ENCODE assay signal across 1 cellular context in genomic region chr1:185439727-185440415, GRCh38.
A peak's percentile ranks its signal among the peaks of the same experiment; 100 is the strongest.
TF ChIP-seq lines count a peak whose summit lies in the region.

No MANE protein-coding gene starts in this region.

TF ChIP-seq in K562, 482 proteins besides CTCF, POLR2A, EP300 and RAD21 (continued from another document and continues in another):
- TF ChIP-seq MGA (IDR thresholded peaks at IDR 0.05) (no peak), GABPA (tag; conservative IDR thresholded peaks at IDR 0.05; ENCODE audit: low read depth) (peak; percentile 34; the same call in 1 of the 2 replicates), NR2C2 (CRISPR knock-in tag; IDR thresholded peaks at IDR 0.05) (no peak), NR2C2 (tag; IDR thresholded peaks at IDR 0.05) (peak; percentile 52; the same call in 1 of the 2 replicates), ESRRA (IDR thresholded peaks at IDR 0.05; ENCODE audit: borderline replicate concordance, low read depth) (no peak), ZFP1 (CRISPR knock-in tag; IDR thresholded peaks at IDR 0.05) (no peak), ZNF75A (CRISPR knock-in tag; IDR thresholded peaks at IDR 0.05) (no peak), CREB1 (IDR thresholded peaks at IDR 0.05) (no peak), CREB1 (CRISPR knock-in tag; IDR thresholded peaks at IDR 0.05) (no peak), FOXK2 (conservative IDR thresholded peaks at IDR 0.05 in 1 of 2, IDR thresholded peaks at IDR 0.05 in 1 of 2; ENCODE audit: low read depth in 2 of 2) (no peak), E2F1 (CRISPR knock-in tag; IDR thresholded peaks at IDR 0.05) (no peak), TAF1 (IDR thresholded peaks at IDR 0.05; ENCODE audit: control insufficient read depth, extremely low read depth, insufficient read depth, low read length, severe bottlenecking) (no peak), MYC (IDR thresholded peaks at IDR 0.05; ENCODE audit: low read depth, low read length) (0 out of 2 replicates have a peak, but pooled peaks have one; percentile 36), MYC (CRISPR knock-in tag; IDR thresholded peaks at IDR 0.05; ENCODE audit: borderline replicate concordance, low read depth) (no peak), ZNF124 (CRISPR knock-in tag; IDR thresholded peaks at IDR 0.05) (no peak), MEIS2 (IDR thresholded peaks at IDR 0.05; ENCODE audit: partially characterized antibody) (peak; percentile 91), LARP7 (IDR thresholded peaks at IDR 0.05) (no peak), ZNF655 (CRISPR knock-in tag; IDR thresholded peaks at IDR 0.05) (no peak), CBX5 (IDR thresholded peaks at IDR 0.05; ENCODE audit: borderline replicate concordance, low read depth) (no peak), RBM34 (IDR thresholded peaks at IDR 0.05; ENCODE audit: borderline replicate concordance, insufficient read depth, low read length) (no peak), CEBPG (CRISPR knock-in tag; IDR thresholded peaks at IDR 0.05) (no peak), CEBPG (tag; conservative IDR thresholded peaks at IDR 0.05 in 1 of 2, IDR thresholded peaks at IDR 0.05 in 1 of 2) (peak; percentile 11 to 59; a peak in 3 of 4 replicates), MTA3 (IDR thresholded peaks at IDR 0.05; ENCODE audit: borderline replicate concordance) (no peak), JUND (IDR thresholded peaks at IDR 0.05; ENCODE audit: borderline replicate concordance, low read depth, low read length) (peak; percentile 75), JUND (tag; IDR thresholded peaks at IDR 0.05; ENCODE audit: borderline replicate concordance, low read depth, low read length) (peak; percentile 74), SIN3B (IDR thresholded peaks at IDR 0.05; ENCODE audit: low read depth) (no peak)
- TF ChIP-seq, protein P1, sequence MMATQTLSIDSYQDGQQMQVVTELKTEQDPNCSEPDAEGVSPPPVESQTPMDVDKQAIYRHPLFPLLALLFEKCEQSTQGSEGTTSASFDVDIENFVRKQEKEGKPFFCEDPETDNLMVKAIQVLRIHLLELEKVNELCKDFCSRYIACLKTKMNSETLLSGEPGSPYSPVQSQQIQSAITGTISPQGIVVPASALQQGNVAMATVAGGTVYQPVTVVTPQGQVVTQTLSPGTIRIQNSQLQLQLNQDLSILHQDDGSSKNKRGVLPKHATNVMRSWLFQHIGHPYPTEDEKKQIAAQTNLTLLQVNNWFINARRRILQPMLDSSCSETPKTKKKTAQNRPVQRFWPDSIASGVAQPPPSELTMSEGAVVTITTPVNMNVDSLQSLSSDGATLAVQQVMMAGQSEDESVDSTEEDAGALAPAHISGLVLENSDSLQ (IDR thresholded peaks at IDR 0.05): peak; percentile 72
- TF ChIP-seq, protein P2, sequence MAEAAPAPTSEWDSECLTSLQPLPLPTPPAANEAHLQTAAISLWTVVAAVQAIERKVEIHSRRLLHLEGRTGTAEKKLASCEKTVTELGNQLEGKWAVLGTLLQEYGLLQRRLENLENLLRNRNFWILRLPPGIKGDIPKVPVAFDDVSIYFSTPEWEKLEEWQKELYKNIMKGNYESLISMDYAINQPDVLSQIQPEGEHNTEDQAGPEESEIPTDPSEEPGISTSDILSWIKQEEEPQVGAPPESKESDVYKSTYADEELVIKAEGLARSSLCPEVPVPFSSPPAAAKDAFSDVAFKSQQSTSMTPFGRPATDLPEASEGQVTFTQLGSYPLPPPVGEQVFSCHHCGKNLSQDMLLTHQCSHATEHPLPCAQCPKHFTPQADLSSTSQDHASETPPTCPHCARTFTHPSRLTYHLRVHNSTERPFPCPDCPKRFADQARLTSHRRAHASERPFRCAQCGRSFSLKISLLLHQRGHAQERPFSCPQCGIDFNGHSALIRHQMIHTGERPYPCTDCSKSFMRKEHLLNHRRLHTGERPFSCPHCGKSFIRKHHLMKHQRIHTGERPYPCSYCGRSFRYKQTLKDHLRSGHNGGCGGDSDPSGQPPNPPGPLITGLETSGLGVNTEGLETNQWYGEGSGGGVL (CRISPR knock-in tag; IDR thresholded peaks at IDR 0.05): no peak
- TF ChIP-seq, protein P3, sequence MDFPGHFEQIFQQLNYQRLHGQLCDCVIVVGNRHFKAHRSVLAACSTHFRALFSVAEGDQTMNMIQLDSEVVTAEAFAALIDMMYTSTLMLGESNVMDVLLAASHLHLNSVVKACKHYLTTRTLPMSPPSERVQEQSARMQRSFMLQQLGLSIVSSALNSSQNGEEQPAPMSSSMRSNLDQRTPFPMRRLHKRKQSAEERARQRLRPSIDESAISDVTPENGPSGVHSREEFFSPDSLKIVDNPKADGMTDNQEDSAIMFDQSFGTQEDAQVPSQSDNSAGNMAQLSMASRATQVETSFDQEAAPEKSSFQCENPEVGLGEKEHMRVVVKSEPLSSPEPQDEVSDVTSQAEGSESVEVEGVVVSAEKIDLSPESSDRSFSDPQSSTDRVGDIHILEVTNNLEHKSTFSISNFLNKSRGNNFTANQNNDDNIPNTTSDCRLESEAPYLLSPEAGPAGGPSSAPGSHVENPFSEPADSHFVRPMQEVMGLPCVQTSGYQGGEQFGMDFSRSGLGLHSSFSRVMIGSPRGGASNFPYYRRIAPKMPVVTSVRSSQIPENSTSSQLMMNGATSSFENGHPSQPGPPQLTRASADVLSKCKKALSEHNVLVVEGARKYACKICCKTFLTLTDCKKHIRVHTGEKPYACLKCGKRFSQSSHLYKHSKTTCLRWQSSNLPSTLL (IDR thresholded peaks at IDR 0.05): peak; percentile 40; the same call in 1 of the 2 replicates
- TF ChIP-seq, protein P4, sequence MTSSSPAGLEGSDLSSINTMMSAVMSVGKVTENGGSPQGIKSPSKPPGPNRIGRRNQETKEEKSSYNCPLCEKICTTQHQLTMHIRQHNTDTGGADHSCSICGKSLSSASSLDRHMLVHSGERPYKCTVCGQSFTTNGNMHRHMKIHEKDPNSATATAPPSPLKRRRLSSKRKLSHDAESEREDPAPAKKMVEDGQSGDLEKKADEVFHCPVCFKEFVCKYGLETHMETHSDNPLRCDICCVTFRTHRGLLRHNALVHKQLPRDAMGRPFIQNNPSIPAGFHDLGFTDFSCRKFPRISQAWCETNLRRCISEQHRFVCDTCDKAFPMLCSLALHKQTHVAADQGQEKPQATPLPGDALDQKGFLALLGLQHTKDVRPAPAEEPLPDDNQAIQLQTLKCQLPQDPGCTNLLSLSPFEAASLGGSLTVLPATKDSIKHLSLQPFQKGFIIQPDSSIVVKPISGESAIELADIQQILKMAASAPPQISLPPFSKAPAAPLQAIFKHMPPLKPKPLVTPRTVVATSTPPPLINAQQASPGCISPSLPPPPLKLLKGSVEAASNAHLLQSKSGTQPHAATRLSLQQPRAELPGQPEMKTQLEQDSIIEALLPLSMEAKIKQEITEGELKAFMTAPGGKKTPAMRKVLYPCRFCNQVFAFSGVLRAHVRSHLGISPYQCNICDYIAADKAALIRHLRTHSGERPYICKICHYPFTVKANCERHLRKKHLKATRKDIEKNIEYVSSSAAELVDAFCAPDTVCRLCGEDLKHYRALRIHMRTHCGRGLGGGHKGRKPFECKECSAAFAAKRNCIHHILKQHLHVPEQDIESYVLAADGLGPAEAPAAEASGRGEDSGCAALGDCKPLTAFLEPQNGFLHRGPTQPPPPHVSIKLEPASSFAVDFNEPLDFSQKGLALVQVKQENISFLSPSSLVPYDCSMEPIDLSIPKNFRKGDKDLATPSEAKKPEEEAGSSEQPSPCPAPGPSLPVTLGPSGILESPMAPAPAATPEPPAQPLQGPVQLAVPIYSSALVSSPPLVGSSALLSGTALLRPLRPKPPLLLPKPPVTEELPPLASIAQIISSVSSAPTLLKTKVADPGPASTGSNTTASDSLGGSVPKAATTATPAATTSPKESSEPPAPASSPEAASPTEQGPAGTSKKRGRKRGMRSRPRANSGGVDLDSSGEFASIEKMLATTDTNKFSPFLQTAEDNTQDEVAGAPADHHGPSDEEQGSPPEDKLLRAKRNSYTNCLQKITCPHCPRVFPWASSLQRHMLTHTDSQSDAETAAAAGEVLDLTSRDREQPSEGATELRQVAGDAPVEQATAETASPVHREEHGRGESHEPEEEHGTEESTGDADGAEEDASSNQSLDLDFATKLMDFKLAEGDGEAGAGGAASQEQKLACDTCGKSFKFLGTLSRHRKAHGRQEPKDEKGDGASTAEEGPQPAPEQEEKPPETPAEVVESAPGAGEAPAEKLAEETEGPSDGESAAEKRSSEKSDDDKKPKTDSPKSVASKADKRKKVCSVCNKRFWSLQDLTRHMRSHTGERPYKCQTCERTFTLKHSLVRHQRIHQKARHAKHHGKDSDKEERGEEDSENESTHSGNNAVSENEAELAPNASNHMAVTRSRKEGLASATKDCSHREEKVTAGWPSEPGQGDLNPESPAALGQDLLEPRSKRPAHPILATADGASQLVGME (CRISPR knock-in tag; IDR thresholded peaks at IDR 0.05): no peak
